Comparison of ENCODE assay signal across 1 cellular context in the genomic region with DNA sequence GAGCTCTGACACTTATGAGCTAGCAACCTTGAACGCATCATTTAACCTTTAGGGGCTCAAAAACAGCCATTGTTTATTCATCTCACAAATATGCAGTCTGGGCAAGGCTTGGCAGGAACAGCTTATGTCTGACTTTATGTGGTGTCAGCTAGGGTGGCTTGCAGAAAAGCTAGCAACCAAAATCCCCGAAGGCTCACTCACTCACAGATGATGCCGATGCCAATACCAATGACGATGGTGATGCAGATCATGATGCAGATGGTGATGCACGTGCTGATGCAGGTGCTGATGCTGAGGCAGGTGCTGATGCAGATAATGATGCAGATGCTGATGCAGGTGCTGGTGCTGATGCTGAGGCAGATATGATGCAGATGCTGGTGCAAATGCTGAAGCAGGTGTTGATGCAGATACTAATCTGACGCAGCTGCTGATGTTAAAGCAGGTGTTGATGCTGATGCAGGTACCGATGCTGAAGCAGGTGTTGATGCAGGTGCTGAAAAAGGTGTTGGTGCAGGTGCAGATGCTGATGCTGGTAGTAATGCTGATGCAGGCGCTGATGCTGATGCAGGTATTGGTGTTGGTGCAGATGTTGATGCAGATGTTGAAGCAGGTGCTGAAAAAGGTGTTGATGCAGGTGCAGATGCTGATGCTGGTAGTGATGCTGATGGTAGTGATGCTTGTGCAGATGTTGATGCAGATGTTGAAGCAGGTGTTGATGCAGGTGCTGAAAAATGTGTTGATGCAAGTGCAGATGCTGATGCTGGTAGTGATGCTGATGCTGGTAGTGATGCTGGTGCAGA.
TF ChIP-seq lines count a peak whose summit lies in the region.

No MANE protein-coding gene starts in this region.

TF ChIP-seq in K562, 482 proteins besides CTCF, POLR2A, EP300 and RAD21 (continued from another document and continues in another):
- TF ChIP-seq, protein P1, sequence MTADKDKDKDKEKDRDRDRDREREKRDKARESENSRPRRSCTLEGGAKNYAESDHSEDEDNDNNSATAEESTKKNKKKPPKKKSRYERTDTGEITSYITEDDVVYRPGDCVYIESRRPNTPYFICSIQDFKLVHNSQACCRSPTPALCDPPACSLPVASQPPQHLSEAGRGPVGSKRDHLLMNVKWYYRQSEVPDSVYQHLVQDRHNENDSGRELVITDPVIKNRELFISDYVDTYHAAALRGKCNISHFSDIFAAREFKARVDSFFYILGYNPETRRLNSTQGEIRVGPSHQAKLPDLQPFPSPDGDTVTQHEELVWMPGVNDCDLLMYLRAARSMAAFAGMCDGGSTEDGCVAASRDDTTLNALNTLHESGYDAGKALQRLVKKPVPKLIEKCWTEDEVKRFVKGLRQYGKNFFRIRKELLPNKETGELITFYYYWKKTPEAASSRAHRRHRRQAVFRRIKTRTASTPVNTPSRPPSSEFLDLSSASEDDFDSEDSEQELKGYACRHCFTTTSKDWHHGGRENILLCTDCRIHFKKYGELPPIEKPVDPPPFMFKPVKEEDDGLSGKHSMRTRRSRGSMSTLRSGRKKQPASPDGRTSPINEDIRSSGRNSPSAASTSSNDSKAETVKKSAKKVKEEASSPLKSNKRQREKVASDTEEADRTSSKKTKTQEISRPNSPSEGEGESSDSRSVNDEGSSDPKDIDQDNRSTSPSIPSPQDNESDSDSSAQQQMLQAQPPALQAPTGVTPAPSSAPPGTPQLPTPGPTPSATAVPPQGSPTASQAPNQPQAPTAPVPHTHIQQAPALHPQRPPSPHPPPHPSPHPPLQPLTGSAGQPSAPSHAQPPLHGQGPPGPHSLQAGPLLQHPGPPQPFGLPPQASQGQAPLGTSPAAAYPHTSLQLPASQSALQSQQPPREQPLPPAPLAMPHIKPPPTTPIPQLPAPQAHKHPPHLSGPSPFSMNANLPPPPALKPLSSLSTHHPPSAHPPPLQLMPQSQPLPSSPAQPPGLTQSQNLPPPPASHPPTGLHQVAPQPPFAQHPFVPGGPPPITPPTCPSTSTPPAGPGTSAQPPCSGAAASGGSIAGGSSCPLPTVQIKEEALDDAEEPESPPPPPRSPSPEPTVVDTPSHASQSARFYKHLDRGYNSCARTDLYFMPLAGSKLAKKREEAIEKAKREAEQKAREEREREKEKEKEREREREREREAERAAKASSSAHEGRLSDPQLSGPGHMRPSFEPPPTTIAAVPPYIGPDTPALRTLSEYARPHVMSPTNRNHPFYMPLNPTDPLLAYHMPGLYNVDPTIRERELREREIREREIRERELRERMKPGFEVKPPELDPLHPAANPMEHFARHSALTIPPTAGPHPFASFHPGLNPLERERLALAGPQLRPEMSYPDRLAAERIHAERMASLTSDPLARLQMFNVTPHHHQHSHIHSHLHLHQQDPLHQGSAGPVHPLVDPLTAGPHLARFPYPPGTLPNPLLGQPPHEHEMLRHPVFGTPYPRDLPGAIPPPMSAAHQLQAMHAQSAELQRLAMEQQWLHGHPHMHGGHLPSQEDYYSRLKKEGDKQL (CRISPR knock-in tag; IDR thresholded peaks at IDR 0.05; ENCODE audit: borderline replicate concordance): no peak
- TF ChIP-seq PURB (CRISPR knock-in tag; IDR thresholded peaks at IDR 0.05; ENCODE audit: low read depth) (no peak), ERF (CRISPR knock-in tag; IDR thresholded peaks at IDR 0.05) (no peak), MXI1 (IDR thresholded peaks at IDR 0.05; ENCODE audit: low read depth, low read length) (no peak), MECOM (CRISPR knock-in tag; IDR thresholded peaks at IDR 0.05) (no peak), ZNF717 (CRISPR knock-in tag; IDR thresholded peaks at IDR 0.05) (no peak), ZNF696 (CRISPR knock-in tag; conservative IDR thresholded peaks at IDR 0.05) (no peak), BHLHE40 (IDR thresholded peaks at IDR 0.05; ENCODE audit: low read length) (0 out of 2 replicates have a peak, but pooled peaks have one; percentile 17), ESRRA (IDR thresholded peaks at IDR 0.05; ENCODE audit: borderline replicate concordance, low read depth) (no peak), CCNT2 (IDR thresholded peaks at IDR 0.05; ENCODE audit: borderline replicate concordance, extremely low read depth, insufficient read length, low read depth, low read length) (no peak), ZSCAN32 (CRISPR knock-in tag; IDR thresholded peaks at IDR 0.05) (no peak), MEIS2 (IDR thresholded peaks at IDR 0.05; ENCODE audit: partially characterized antibody) (no peak), FOXA1 (IDR thresholded peaks at IDR 0.05; ENCODE audit: borderline replicate concordance) (no peak), ZEB2 (IDR thresholded peaks at IDR 0.05) (0 out of 2 replicates have a peak, but pooled peaks have one; percentile 59), POLR2AphosphoS5 (IDR thresholded peaks at IDR 0.05; ENCODE audit: control insufficient read depth, insufficient read depth, low read depth, low read length) (no peak), L3MBTL2 (IDR thresholded peaks at IDR 0.05) (no peak), HNRNPK (IDR thresholded peaks at IDR 0.05; ENCODE audit: low read depth, low read length, poor library complexity, severe bottlenecking) (no peak), TGIF2 (CRISPR knock-in tag; IDR thresholded peaks at IDR 0.05) (no peak), ZNF12 (CRISPR knock-in tag; IDR thresholded peaks at IDR 0.05) (no peak), ARID1B (IDR thresholded peaks at IDR 0.05) (no peak), ZFP1 (CRISPR knock-in tag; IDR thresholded peaks at IDR 0.05) (no peak), ZNF184 (CRISPR knock-in tag; IDR thresholded peaks at IDR 0.05) (no peak), NFIC (IDR thresholded peaks at IDR 0.05) (no peak), KDM1A (IDR thresholded peaks at IDR 0.05) (peak in 1 of 2 experiments; percentile 62; a peak in 2 of 4 replicates)
- TF ChIP-seq, protein P2, sequence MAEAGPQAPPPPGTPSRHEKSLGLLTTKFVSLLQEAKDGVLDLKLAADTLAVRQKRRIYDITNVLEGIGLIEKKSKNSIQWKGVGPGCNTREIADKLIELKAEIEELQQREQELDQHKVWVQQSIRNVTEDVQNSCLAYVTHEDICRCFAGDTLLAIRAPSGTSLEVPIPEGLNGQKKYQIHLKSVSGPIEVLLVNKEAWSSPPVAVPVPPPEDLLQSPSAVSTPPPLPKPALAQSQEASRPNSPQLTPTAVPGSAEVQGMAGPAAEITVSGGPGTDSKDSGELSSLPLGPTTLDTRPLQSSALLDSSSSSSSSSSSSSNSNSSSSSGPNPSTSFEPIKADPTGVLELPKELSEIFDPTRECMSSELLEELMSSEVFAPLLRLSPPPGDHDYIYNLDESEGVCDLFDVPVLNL (CRISPR knock-in tag; IDR thresholded peaks at IDR 0.05; ENCODE audit: low read depth): no peak
- TF ChIP-seq, protein P3, sequence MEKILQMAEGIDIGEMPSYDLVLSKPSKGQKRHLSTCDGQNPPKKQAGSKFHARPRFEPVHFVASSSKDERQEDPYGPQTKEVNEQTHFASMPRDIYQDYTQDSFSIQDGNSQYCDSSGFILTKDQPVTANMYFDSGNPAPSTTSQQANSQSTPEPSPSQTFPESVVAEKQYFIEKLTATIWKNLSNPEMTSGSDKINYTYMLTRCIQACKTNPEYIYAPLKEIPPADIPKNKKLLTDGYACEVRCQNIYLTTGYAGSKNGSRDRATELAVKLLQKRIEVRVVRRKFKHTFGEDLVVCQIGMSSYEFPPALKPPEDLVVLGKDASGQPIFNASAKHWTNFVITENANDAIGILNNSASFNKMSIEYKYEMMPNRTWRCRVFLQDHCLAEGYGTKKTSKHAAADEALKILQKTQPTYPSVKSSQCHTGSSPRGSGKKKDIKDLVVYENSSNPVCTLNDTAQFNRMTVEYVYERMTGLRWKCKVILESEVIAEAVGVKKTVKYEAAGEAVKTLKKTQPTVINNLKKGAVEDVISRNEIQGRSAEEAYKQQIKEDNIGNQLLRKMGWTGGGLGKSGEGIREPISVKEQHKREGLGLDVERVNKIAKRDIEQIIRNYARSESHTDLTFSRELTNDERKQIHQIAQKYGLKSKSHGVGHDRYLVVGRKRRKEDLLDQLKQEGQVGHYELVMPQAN (IDR thresholded peaks at IDR 0.05; ENCODE audit: borderline replicate concordance): no peak
- TF ChIP-seq, protein P4, sequence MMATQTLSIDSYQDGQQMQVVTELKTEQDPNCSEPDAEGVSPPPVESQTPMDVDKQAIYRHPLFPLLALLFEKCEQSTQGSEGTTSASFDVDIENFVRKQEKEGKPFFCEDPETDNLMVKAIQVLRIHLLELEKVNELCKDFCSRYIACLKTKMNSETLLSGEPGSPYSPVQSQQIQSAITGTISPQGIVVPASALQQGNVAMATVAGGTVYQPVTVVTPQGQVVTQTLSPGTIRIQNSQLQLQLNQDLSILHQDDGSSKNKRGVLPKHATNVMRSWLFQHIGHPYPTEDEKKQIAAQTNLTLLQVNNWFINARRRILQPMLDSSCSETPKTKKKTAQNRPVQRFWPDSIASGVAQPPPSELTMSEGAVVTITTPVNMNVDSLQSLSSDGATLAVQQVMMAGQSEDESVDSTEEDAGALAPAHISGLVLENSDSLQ (IDR thresholded peaks at IDR 0.05): no peak
- TF ChIP-seq, protein P5, sequence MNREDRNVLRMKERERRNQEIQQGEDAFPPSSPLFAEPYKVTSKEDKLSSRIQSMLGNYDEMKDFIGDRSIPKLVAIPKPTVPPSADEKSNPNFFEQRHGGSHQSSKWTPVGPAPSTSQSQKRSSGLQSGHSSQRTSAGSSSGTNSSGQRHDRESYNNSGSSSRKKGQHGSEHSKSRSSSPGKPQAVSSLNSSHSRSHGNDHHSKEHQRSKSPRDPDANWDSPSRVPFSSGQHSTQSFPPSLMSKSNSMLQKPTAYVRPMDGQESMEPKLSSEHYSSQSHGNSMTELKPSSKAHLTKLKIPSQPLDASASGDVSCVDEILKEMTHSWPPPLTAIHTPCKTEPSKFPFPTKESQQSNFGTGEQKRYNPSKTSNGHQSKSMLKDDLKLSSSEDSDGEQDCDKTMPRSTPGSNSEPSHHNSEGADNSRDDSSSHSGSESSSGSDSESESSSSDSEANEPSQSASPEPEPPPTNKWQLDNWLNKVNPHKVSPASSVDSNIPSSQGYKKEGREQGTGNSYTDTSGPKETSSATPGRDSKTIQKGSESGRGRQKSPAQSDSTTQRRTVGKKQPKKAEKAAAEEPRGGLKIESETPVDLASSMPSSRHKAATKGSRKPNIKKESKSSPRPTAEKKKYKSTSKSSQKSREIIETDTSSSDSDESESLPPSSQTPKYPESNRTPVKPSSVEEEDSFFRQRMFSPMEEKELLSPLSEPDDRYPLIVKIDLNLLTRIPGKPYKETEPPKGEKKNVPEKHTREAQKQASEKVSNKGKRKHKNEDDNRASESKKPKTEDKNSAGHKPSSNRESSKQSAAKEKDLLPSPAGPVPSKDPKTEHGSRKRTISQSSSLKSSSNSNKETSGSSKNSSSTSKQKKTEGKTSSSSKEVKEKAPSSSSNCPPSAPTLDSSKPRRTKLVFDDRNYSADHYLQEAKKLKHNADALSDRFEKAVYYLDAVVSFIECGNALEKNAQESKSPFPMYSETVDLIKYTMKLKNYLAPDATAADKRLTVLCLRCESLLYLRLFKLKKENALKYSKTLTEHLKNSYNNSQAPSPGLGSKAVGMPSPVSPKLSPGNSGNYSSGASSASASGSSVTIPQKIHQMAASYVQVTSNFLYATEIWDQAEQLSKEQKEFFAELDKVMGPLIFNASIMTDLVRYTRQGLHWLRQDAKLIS (CRISPR knock-in tag; IDR thresholded peaks at IDR 0.05): no peak
- TF ChIP-seq, protein P6, sequence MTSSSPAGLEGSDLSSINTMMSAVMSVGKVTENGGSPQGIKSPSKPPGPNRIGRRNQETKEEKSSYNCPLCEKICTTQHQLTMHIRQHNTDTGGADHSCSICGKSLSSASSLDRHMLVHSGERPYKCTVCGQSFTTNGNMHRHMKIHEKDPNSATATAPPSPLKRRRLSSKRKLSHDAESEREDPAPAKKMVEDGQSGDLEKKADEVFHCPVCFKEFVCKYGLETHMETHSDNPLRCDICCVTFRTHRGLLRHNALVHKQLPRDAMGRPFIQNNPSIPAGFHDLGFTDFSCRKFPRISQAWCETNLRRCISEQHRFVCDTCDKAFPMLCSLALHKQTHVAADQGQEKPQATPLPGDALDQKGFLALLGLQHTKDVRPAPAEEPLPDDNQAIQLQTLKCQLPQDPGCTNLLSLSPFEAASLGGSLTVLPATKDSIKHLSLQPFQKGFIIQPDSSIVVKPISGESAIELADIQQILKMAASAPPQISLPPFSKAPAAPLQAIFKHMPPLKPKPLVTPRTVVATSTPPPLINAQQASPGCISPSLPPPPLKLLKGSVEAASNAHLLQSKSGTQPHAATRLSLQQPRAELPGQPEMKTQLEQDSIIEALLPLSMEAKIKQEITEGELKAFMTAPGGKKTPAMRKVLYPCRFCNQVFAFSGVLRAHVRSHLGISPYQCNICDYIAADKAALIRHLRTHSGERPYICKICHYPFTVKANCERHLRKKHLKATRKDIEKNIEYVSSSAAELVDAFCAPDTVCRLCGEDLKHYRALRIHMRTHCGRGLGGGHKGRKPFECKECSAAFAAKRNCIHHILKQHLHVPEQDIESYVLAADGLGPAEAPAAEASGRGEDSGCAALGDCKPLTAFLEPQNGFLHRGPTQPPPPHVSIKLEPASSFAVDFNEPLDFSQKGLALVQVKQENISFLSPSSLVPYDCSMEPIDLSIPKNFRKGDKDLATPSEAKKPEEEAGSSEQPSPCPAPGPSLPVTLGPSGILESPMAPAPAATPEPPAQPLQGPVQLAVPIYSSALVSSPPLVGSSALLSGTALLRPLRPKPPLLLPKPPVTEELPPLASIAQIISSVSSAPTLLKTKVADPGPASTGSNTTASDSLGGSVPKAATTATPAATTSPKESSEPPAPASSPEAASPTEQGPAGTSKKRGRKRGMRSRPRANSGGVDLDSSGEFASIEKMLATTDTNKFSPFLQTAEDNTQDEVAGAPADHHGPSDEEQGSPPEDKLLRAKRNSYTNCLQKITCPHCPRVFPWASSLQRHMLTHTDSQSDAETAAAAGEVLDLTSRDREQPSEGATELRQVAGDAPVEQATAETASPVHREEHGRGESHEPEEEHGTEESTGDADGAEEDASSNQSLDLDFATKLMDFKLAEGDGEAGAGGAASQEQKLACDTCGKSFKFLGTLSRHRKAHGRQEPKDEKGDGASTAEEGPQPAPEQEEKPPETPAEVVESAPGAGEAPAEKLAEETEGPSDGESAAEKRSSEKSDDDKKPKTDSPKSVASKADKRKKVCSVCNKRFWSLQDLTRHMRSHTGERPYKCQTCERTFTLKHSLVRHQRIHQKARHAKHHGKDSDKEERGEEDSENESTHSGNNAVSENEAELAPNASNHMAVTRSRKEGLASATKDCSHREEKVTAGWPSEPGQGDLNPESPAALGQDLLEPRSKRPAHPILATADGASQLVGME (CRISPR knock-in tag; IDR thresholded peaks at IDR 0.05): 0 out of 2 replicates have a peak, but pooled peaks have one; percentile 28
- TF ChIP-seq, protein P7, sequence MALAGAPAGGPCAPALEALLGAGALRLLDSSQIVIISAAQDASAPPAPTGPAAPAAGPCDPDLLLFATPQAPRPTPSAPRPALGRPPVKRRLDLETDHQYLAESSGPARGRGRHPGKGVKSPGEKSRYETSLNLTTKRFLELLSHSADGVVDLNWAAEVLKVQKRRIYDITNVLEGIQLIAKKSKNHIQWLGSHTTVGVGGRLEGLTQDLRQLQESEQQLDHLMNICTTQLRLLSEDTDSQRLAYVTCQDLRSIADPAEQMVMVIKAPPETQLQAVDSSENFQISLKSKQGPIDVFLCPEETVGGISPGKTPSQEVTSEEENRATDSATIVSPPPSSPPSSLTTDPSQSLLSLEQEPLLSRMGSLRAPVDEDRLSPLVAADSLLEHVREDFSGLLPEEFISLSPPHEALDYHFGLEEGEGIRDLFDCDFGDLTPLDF (CRISPR knock-in tag; IDR thresholded peaks at IDR 0.05): no peak
